In genomic region chr13:87384099-87384498, GRCh38 we compare ENCODE assay signal across 9 cellular contexts.
"Had no signal": no experiment of that assay in that cellular context is flagged by ENCODE, and none has a peak within 500 bp of the region (broad histone marks: within the 10 kb centered on the region; RNA-seq: fewer than 3 reads in every experiment).

No MANE protein-coding gene starts in this region.

- H3K36me3 ChIP-seq: HAP-1 had no signal

- H3K4me3 Mint-ChIP-seq: GM23338, H9, HFFc6 had no signal

- H3K27ac ChIP-seq: GM23248 had no signal

- H3K27ac Mint-ChIP-seq: GM23338, H9, HFFc6 had no signal

- H3K4me1 ChIP-seq: HAP-1 had no signal

- H3K4me1 Mint-ChIP-seq: GM23338, H9 had no signal

- H3K4me3 ChIP-seq: GM23248, GM23338, HAP-1 had no signal

- DNase-seq: GM23248, GOT3, H7, H9, HCEC 1CT, HFFc6 had no signal

- H3K9me3 Mint-ChIP-seq: H9 had no signal

- ATAC-seq: GM23338, HCT116 had no signal

- H3K9me3 ChIP-seq: HAP-1 had no signal
